ENCODE assay signal across 25 cellular contexts in genomic region chr15:66738595-66738994, GRCh38. TPM values are rescaled to one million over a fixed set of nuclear protein-coding genes. Genes with fewer than 3 reads are reported as not detected.
"Had no signal": no experiment of that assay in that cellular context is flagged by ENCODE, and none has a peak within 500 bp of the region (broad histone marks: within the 10 kb centered on the region; RNA-seq: fewer than 3 reads in every experiment).

No MANE protein-coding gene starts in this region.

- H3K36me3 ChIP-seq: adrenal gland, brain microvascular endothelial cell, neutrophil, stomach, thyroid gland had no signal

- ATAC-seq: activated CD4-positive, alpha-beta T cell treated with anti-CD3 and anti-CD28 coated beads for 36 hours; activated CD8-positive, alpha-beta memory T cell treated with anti-CD3 and anti-CD28 coated beads, Interleukin-2, amount 10 ng/mL, durations not matched to agents 7 days and 5 days; activated CD8-positive, alpha-beta T cell treated with anti-CD3 and anti-CD28 coated beads, Interleukin-2, amount 10 ng/mL, durations not matched to agents 7 days and 5 days; esophagus mucosa; left ventricle myocardium superior; naive thymus-derived CD8-positive, alpha-beta T cell; stimulated activated naive B cell treated with anti-CD40 and anti-IgM and Interleukin-4, amounts not matched to agents 10 μg/mL and 1 μg/mL and 100 μg/mL, for 72 hours had no signal

- H3K4me1 Mint-ChIP-seq: activated CD4-positive, alpha-beta T cell treated with anti-CD3 and anti-CD28 coated beads for 36 hours; activated CD8-positive, alpha-beta memory T cell treated with anti-CD3 and anti-CD28 coated beads, Interleukin-2, amount 10 ng/mL, durations not matched to agents 7 days and 5 days; activated naive CD8-positive, alpha-beta T cell treated with anti-CD3 and anti-CD28 coated beads for 36 hours; stimulated activated naive B cell treated with anti-CD40 and anti-IgM and Interleukin-4, amounts not matched to agents 10 μg/mL and 1 μg/mL and 100 μg/mL, for 72 hours had no signal

- H3K9me3 ChIP-seq: adrenal gland, neutrophil, stomach, thyroid gland, upper lobe of left lung had no signal

- H3K9me3 Mint-ChIP-seq: activated naive CD8-positive, alpha-beta T cell treated with anti-CD3 and anti-CD28 coated beads for 36 hours; naive thymus-derived CD8-positive, alpha-beta T cell; stimulated activated naive B cell treated with anti-CD40 and anti-IgM and Interleukin-4, amounts not matched to agents 10 μg/mL and 1 μg/mL and 100 μg/mL, for 72 hours; T-helper 2 cell treated with Interferon-gamma antibody and Interleukin-4, amounts not matched to agents 5 μg/mL and 100 μg/mL, for 36 hours had no signal

- DNase-seq: activated CD4-positive, alpha-beta T cell treated with anti-CD3 and anti-CD28 coated beads for 36 hours; activated CD4-positive, CD25-positive, alpha-beta regulatory T cell; activated CD8-positive, alpha-beta memory T cell treated with anti-CD3 and anti-CD28 coated beads, Interleukin-2, amount 10 ng/mL, durations not matched to agents 7 days and 5 days; activated CD8-positive, alpha-beta T cell treated with anti-CD3 and anti-CD28 coated beads, Interleukin-2, amount 10 ng/mL, durations not matched to agents 7 days and 5 days; activated effector memory CD4-positive, alpha-beta T cell treated with Interleukin-2 at 50 U/mL for 16 hours; activated naive CD4-positive, alpha-beta T cell treated with Interleukin-2 at 50 U/mL for 16 hours; activated naive CD8-positive, alpha-beta T cell treated with anti-CD3 and anti-CD28 coated beads for 36 hours; activated T-cell treated with anti-CD3 and anti-CD28 coated beads, Interleukin-2, amount 50 U/mL, for 48 hours; adrenal gland; brain microvascular endothelial cell; caudate nucleus; foreskin fibroblast; left ventricle myocardium superior; naive thymus-derived CD8-positive, alpha-beta T cell; stimulated activated CD4-positive, alpha-beta T cell treated with anti-CD3 and anti-CD28 coated beads, Interleukin-15, amount 100 ng/mL, for 24 hours; stimulated activated CD4-positive, alpha-beta T cell treated with anti-CD3 and anti-CD28 coated beads, Interleukin-2, amount 100 ng/mL, for 24 hours; stimulated activated naive B cell treated with anti-CD40 and anti-IgM and Interleukin-4, amounts not matched to agents 10 μg/mL and 1 μg/mL and 100 μg/mL, for 72 hours; stomach; T-helper 1 cell; thyroid gland; upper lobe of left lung had no signal

- H3K27me3 ChIP-seq: adrenal gland, brain microvascular endothelial cell, neutrophil, stomach, thyroid gland, upper lobe of left lung had no signal

- H3K27me3 Mint-ChIP-seq: activated CD4-positive, alpha-beta T cell treated with anti-CD3 and anti-CD28 coated beads for 36 hours; activated naive CD8-positive, alpha-beta T cell treated with anti-CD3 and anti-CD28 coated beads for 36 hours; progenitor cell of endocrine pancreas had no signal

- H3K36me3 Mint-ChIP-seq: activated CD8-positive, alpha-beta memory T cell treated with anti-CD3 and anti-CD28 coated beads, Interleukin-2, amount 10 ng/mL, durations not matched to agents 7 days and 5 days; activated naive CD8-positive, alpha-beta T cell treated with anti-CD3 and anti-CD28 coated beads for 36 hours; naive thymus-derived CD8-positive, alpha-beta T cell; stimulated activated naive B cell treated with anti-CD40 and anti-IgM and Interleukin-4, amounts not matched to agents 10 μg/mL and 1 μg/mL and 100 μg/mL, for 72 hours had no signal

- H3K27ac Mint-ChIP-seq: activated CD4-positive, alpha-beta T cell treated with anti-CD3 and anti-CD28 coated beads for 36 hours; activated CD8-positive, alpha-beta memory T cell treated with anti-CD3 and anti-CD28 coated beads, Interleukin-2, amount 10 ng/mL, durations not matched to agents 7 days and 5 days; activated CD8-positive, alpha-beta T cell treated with anti-CD3 and anti-CD28 coated beads, Interleukin-2, amount 10 ng/mL, durations not matched to agents 7 days and 5 days; activated naive CD8-positive, alpha-beta T cell treated with anti-CD3 and anti-CD28 coated beads for 36 hours; naive thymus-derived CD8-positive, alpha-beta T cell; stimulated activated naive B cell treated with anti-CD40 and anti-IgM and Interleukin-4, amounts not matched to agents 10 μg/mL and 1 μg/mL and 100 μg/mL, for 72 hours; T-helper 2 cell treated with Interferon-gamma antibody and Interleukin-4, amounts not matched to agents 5 μg/mL and 100 μg/mL, for 36 hours had no signal

- H3K27ac ChIP-seq: adrenal gland, brain microvascular endothelial cell, neutrophil had no signal

- H3K4me3 ChIP-seq: adrenal gland, stomach, thyroid gland had no signal

- H3K4me3 Mint-ChIP-seq: activated CD4-positive, alpha-beta T cell treated with anti-CD3 and anti-CD28 coated beads for 36 hours; activated CD8-positive, alpha-beta memory T cell treated with anti-CD3 and anti-CD28 coated beads, Interleukin-2, amount 10 ng/mL, durations not matched to agents 7 days and 5 days; activated CD8-positive, alpha-beta T cell treated with anti-CD3 and anti-CD28 coated beads, Interleukin-2, amount 10 ng/mL, durations not matched to agents 7 days and 5 days; activated naive CD8-positive, alpha-beta T cell treated with anti-CD3 and anti-CD28 coated beads for 36 hours; naive thymus-derived CD8-positive, alpha-beta T cell; stimulated activated naive B cell treated with anti-CD40 and anti-IgM and Interleukin-4, amounts not matched to agents 10 μg/mL and 1 μg/mL and 100 μg/mL, for 72 hours; T-helper 2 cell treated with Interferon-gamma antibody and Interleukin-4, amounts not matched to agents 5 μg/mL and 100 μg/mL, for 36 hours had no signal

RNA-seq across cellular contexts. Expression of gene SMAD6, which starts 36.6 kb away (rescaled TPM):
- polyA plus RNA-seq: naive thymus-derived CD8-positive, alpha-beta T cell had no signal
